In genomic region chr2:143263045-143263625, GRCh38 we compare ENCODE assay signal across 10 cellular contexts.
DNase-seq lines count a peak whose midpoint lies in the region; ATAC-seq and TF ChIP-seq lines count a peak whose summit lies in the region.
"Had no signal": no experiment of that assay in that cellular context is flagged by ENCODE, and none has a peak within 500 bp of the region (broad histone marks: within the 10 kb centered on the region; RNA-seq: fewer than 3 reads in every experiment).

No MANE protein-coding gene starts in this region.

- TF ChIP-seq CTCF in mammary epithelial cell (conservative IDR thresholded peaks at IDR 0.05 in 1 of 2, IDR thresholded peaks at IDR 0.05 in 1 of 2; ENCODE audit: extremely low read depth in 1 of 2, insufficient read depth in 1 of 2, low read depth in 1 of 2, low read length in 2 of 2) (peak; percentile 3 to 32), transverse colon (IDR thresholded peaks at IDR 0.05) (no peak)

- H3K27me3 ChIP-seq in mammary epithelial cell (ENCODE audit: insufficient read depth, low read length) (no peaks in the 10 kb centered on the region), transverse colon (no peaks in the 10 kb centered on the region)

- peaks cover 20 to 59% (median 47%) of the 10 kb centered on the region in 4 donors for H3K4me1 Mint-ChIP-seq in naive thymus-derived CD8-positive, alpha-beta T cell

- H3K9ac ChIP-seq in mammary epithelial cell (ENCODE audit: insufficient read depth, low read length), result no peak overlapping the region

- H3K27ac ChIP-seq in mammary epithelial cell (ENCODE audit: insufficient read depth, low read depth, low read length), result no peak overlapping the region
- no peak overlapping the region for H3K27ac ChIP-seq in transverse colon

- H3K9me3 ChIP-seq in mammary epithelial cell (replicated peaks; ENCODE audit: insufficient read depth, low read length) (no peaks in the 10 kb centered on the region), transverse colon (no peaks in the 10 kb centered on the region)

- POLR2A ChIA-PET in naive thymus-derived CD8-positive, alpha-beta T cell (lab: Charles Lee), result no interaction called here

- intact Hi-C loops in mammary epithelial cell (cut with micrococcal nuclease) (no loop called here), transverse colon (cut with DNase I; ENCODE audit: low total_unique reads) (no loop called here)

- peaks cover 8 to 25% (median 14%) of the 10 kb centered on the region in 3 donors for H3K36me3 Mint-ChIP-seq in naive thymus-derived CD8-positive, alpha-beta T cell

- no peaks in the 10 kb centered on the region for H3K79me2 ChIP-seq in mammary epithelial cell (ENCODE audit: insufficient read depth, low read length)

- BruUV-seq in mammary epithelial cell (replicated peaks; lab: Mats Ljungman, UMichigan), result no TSS peak

- H3K27ac Mint-ChIP-seq in naive thymus-derived CD8-positive, alpha-beta T cell, result peak overlapping the region in 9 of 10 donors; percentile 37 to 94 (median 80)

- H3K4me3 Mint-ChIP-seq in naive thymus-derived CD8-positive, alpha-beta T cell, result peak overlapping the region in 1 of 10 donors; percentile 42

- peak; percentile 29 for DNase-seq in NCI-H82 (lab: John Stamatoyannopoulos, UW)
- DNase-seq in NCI-H82 treated with DMSO at 0.1 percent for 48 hours (lab: John Stamatoyannopoulos, UW; ENCODE audit: unreplicated experiment), result no peak
- DNase-seq in MV-4-11 (lab: John Stamatoyannopoulos, UW), result peak; percentile 43
- no peak for DNase-seq in mammary epithelial cell
- DNase-seq in naive thymus-derived CD8-positive, alpha-beta T cell, result no peak
- no peak for DNase-seq in transverse colon
- DNase-seq: aorta, retina had no signal

- no peak overlapping the region for H2AFZ ChIP-seq in mammary epithelial cell (ENCODE audit: low read depth, low read length)

- H3K4me2 ChIP-seq in mammary epithelial cell (ENCODE audit: insufficient read depth, low read depth, low read length), result no peak overlapping the region

- CTCF ChIA-PET in mammary epithelial cell (lab: Charles Lee; ENCODE audit: low non-redundant PET), result no interaction called here

- in situ Hi-C loops in mammary epithelial cell (cut with MboI; ENCODE audit: low sequenced_read_pairs in 2 of 2), result no loop called here
- in situ Hi-C loops in transverse colon (cut with MboI; ENCODE audit: low pct_ligation_motif_present in 1 of 4, low pct_unique_long_range_greater_than_20kb in 1 of 4, low sequenced_read_pairs in 3 of 4), result loop anchor here in 2 of 4 donors (10.0 to 25.0 kb wide), 2 partner anchors 48 to 151 kb away; no protein-coding TSS in a partner anchor

- H3K4me1 ChIP-seq in mammary epithelial cell (ENCODE audit: insufficient read depth, low read length) (no peaks in the 10 kb centered on the region), transverse colon (peaks cover 0 to 17% (median 0%) of the 10 kb centered on the region in 4 donors)

- no peaks in the 10 kb centered on the region for H4K20me1 ChIP-seq in mammary epithelial cell (ENCODE audit: insufficient read depth, low read length)

- H3K27me3 Mint-ChIP-seq in naive thymus-derived CD8-positive, alpha-beta T cell, result no peaks in the 10 kb centered on the region

- TF ChIP-seq EP300 in transverse colon (IDR thresholded peaks at IDR 0.05; ENCODE audit: low read depth), result no peak

- peaks cover 0 to 9% (median 4%) of the 10 kb centered on the region in 9 donors for H3K9me3 Mint-ChIP-seq in naive thymus-derived CD8-positive, alpha-beta T cell

- H3K36me3 ChIP-seq in mammary epithelial cell (ENCODE audit: insufficient read depth, low read length) (no peaks in the 10 kb centered on the region), transverse colon (no peaks in the 10 kb centered on the region)

- ATAC-seq in naive thymus-derived CD8-positive, alpha-beta T cell, result no peak
- ATAC-seq in HG03159 (IDR thresholded peaks at IDR 0.05; ENCODE audit: unreplicated experiment) (no peak), GM18519 (IDR thresholded peaks at IDR 0.05; ENCODE audit: low FRiP score, unreplicated experiment) (no peak)

- no peak for TF ChIP-seq POLR2A in transverse colon (IDR thresholded peaks at IDR 0.05)

- 93% methylated on average over 2 of the region's 2 CpGs for WGBS in mammary epithelial cell (ENCODE audit: low coverage, missing lambda C conversion rate)
- WGBS in transverse colon (ENCODE audit: low coverage in 1 of 2), 2 donors, result 73 to 89% methylated on average over 2 of the region's 2 CpGs

- dilution Hi-C loops in mammary epithelial cell (cut with HindIII; ENCODE audit: low sequenced_read_pairs), result no loop called here

- H3K4me3 ChIP-seq in mammary epithelial cell (replicated peaks in 1 of 3; ENCODE audit: insufficient read depth in 1 of 3, low read depth in 2 of 3, low read length in 3 of 3) (no peak overlapping the region), transverse colon (no peak overlapping the region)

Comparison
In these comparisons a context has a peak if more than half of its experiments do, and no peak if none do; other contexts are left out.
1. DNase-seq: peak in NCI-H82 (single experiment) and MV-4-11 (single experiment); none in NCI-H82 treated with DMSO at 0.1 percent for 48 hours (single experiment), mammary epithelial cell (single experiment), naive thymus-derived CD8-positive, alpha-beta T cell (0 of 10) and transverse colon (single experiment).
2. CTCF ChIP-seq: peak in mammary epithelial cell (2 of 2); none in transverse colon (0 of 5).